In genomic region chr5:180686799-180687198, GRCh38 we compare ENCODE assay signal across 7 cellular contexts. TPM values are rescaled to one million over a fixed set of nuclear protein-coding genes. Genes with fewer than 3 reads are reported as not detected.
"Had no signal": no experiment of that assay in that cellular context is flagged by ENCODE, and none has a peak within 500 bp of the region (broad histone marks: within the 10 kb centered on the region; RNA-seq: fewer than 3 reads in every experiment).

No MANE protein-coding gene starts in this region.

RNA-seq across cellular contexts. Expression of gene FLT4, which starts 37.4 kb away (rescaled TPM):
- total RNA-seq: HepG2, HFFc6 had no signal
- polyA plus RNA-seq: HepG2 had no signal

RNA-seq across cellular contexts. Expression of gene OR2Y1, which starts 53.1 kb away (rescaled TPM):
- total RNA-seq: GM23338, H1, H9, HepG2, HFFc6, HT1080 had no signal
- polyA plus RNA-seq: GM23338, H1, HepG2, IgD-negative memory B cell had no signal
